13 cellular contexts compared by ENCODE assay signal in genomic region chr7:116628971-116629586, GRCh38. TPM values are rescaled to one million over a fixed set of nuclear protein-coding genes. Genes with fewer than 3 reads are reported as not detected.
DNase-seq lines count a peak whose midpoint lies in the region; ATAC-seq and TF ChIP-seq lines count a peak whose summit lies in the region.
"Had no signal": no experiment of that assay in that cellular context is flagged by ENCODE, and none has a peak within 500 bp of the region (broad histone marks: within the 10 kb centered on the region; RNA-seq: fewer than 3 reads in every experiment).

No MANE protein-coding gene starts in this region.

- TF ChIP-seq CTCF in heart left ventricle (IDR thresholded peaks at IDR 0.05) (no peak), osteoblast (IDR thresholded peaks at IDR 0.05; ENCODE audit: extremely low read depth, low read depth, low read length) (no peak)

- peaks cover 37% of the 10 kb centered on the region for H3K4me1 ChIP-seq in ACC112 (ENCODE audit: control insufficient read depth, insufficient read depth, low read length, unreplicated experiment)
- peaks cover 0 to 13% (median 0%) of the 10 kb centered on the region in 12 donors for H3K4me1 ChIP-seq in heart left ventricle
- H3K4me1 ChIP-seq in osteoblast (ENCODE audit: insufficient read depth, low read length), result peaks cover 33% of the 10 kb centered on the region

- H3K9me3 ChIP-seq in SK-N-MC (ENCODE audit: low read depth, low read length) (no peaks in the 10 kb centered on the region), heart left ventricle (no peaks in the 10 kb centered on the region), osteoblast (ENCODE audit: low read depth, low read length) (no peaks in the 10 kb centered on the region)
- H3K9me3 ChIP-seq: neutrophil had no signal

- intact Hi-C loops in heart left ventricle (cut with DNase I), result no loop called here

- no peaks in the 10 kb centered on the region for H4K20me1 ChIP-seq in osteoblast (ENCODE audit: insufficient read depth, low read length)

- H2AFZ ChIP-seq in ACC112 (ENCODE audit: low read length, unreplicated experiment), result no peak overlapping the region
- H2AFZ ChIP-seq in osteoblast (ENCODE audit: low read length), result peak overlapping the region; percentile 80

- H3K27me3 ChIP-seq in ACC112 (ENCODE audit: insufficient read depth, low read length), result 0 out of 2 replicates have a peak, but pooled peaks cover 5% of the 10 kb centered on the region
- no peaks in the 10 kb centered on the region for H3K27me3 ChIP-seq in heart left ventricle
- H3K27me3 ChIP-seq in osteoblast (ENCODE audit: insufficient read depth, low read length), result peaks cover 6% of the 10 kb centered on the region
- H3K27me3 ChIP-seq: neutrophil had no signal

- no peaks in the 10 kb centered on the region for H3K4me1 Mint-ChIP-seq in effector memory CD8-positive, alpha-beta T cell (ENCODE audit: low read depth in 2 of 2)
- H3K4me1 Mint-ChIP-seq: T-cell had no signal

- no peak overlapping the region for H3K4me3 ChIP-seq in ACC112 (ENCODE audit: low read depth, low read length)
- H3K4me3 ChIP-seq in SK-N-MC, result no peak overlapping the region
- H3K4me3 ChIP-seq in heart left ventricle, result no peak overlapping the region
- no peak overlapping the region for H3K4me3 ChIP-seq in osteoblast (ENCODE audit: insufficient read depth, low read length)

- 15 to 25% (median 19%) methylated on average over 3 of the region's 3 CpGs for WGBS in heart left ventricle, 4 donors

- no peaks in the 10 kb centered on the region for H3K36me3 Mint-ChIP-seq in effector memory CD8-positive, alpha-beta T cell (ENCODE audit: insufficient read depth)
- H3K36me3 Mint-ChIP-seq: activated CD8-positive, alpha-beta memory T cell treated with anti-CD3 and anti-CD28 coated beads, Interleukin-2, amount 10 ng/mL, durations not matched to agents 7 days and 5 days; T-cell had no signal

- ATAC-seq in heart left ventricle, result peak; percentile 72 to 83 (median 74)
- no peak for ATAC-seq in HG02870 (IDR thresholded peaks at IDR 0.05; ENCODE audit: unreplicated experiment)
- ATAC-seq in effector memory CD8-positive, alpha-beta T cell (replicated peaks), result no peak
- ATAC-seq: activated CD8-positive, alpha-beta memory T cell treated with anti-CD3 and anti-CD28 coated beads, Interleukin-2, amount 10 ng/mL, durations not matched to agents 7 days and 5 days; T-cell had no signal

- H3K4me2 ChIP-seq in osteoblast (ENCODE audit: insufficient read depth, low read length), result peak overlapping the region; percentile 61

- TF ChIP-seq POLR2A in heart left ventricle (IDR thresholded peaks at IDR 0.05), result no peak

- H3K9me3 Mint-ChIP-seq in effector memory CD8-positive, alpha-beta T cell, result no peaks in the 10 kb centered on the region
- H3K9me3 Mint-ChIP-seq: T-cell had no signal

- H3K27ac Mint-ChIP-seq in effector memory CD8-positive, alpha-beta T cell, result no peak overlapping the region
- H3K27ac Mint-ChIP-seq: activated CD8-positive, alpha-beta memory T cell treated with anti-CD3 and anti-CD28 coated beads, Interleukin-2, amount 10 ng/mL, durations not matched to agents 7 days and 5 days; T-cell had no signal

- peaks cover 21 to 25% of the 10 kb centered on the region in 2 donors for H3K27me3 Mint-ChIP-seq in effector memory CD8-positive, alpha-beta T cell

- DNase-seq in SK-N-MC (ENCODE audit: low read depth, low spot score), result no peak
- DNase-seq in heart left ventricle, result peak in 2 of 5 donors; percentile 30 to 38
- no peak for DNase-seq in osteoblast (ENCODE audit: insufficient read length, low spot score, missing footprints)
- DNase-seq in nucleus accumbens (lab: John Stamatoyannopoulos, UW), result no peak
- DNase-seq in C1 segment of cervical spinal cord (lab: John Stamatoyannopoulos, UW), result no peak
- DNase-seq in effector memory CD8-positive, alpha-beta T cell, result no peak
- DNase-seq: activated CD8-positive, alpha-beta memory T cell treated with anti-CD3 and anti-CD28 coated beads, Interleukin-2, amount 10 ng/mL, durations not matched to agents 7 days and 5 days; AML-193; NCI-H446; T-cell had no signal

- H3K36me3 ChIP-seq in ACC112 (ENCODE audit: insufficient read depth, low read length) (no peaks in the 10 kb centered on the region), SK-N-MC (ENCODE audit: insufficient read depth, low read length) (no peaks in the 10 kb centered on the region), heart left ventricle (no peaks in the 10 kb centered on the region), osteoblast (ENCODE audit: insufficient read depth, low read length) (no peaks in the 10 kb centered on the region)
- H3K36me3 ChIP-seq: neutrophil had no signal

- no peaks in the 10 kb centered on the region for H3K79me2 ChIP-seq in ACC112 (ENCODE audit: control insufficient read depth, insufficient read depth, low read length, unreplicated experiment)
- no peaks in the 10 kb centered on the region for H3K79me2 ChIP-seq in osteoblast (ENCODE audit: insufficient read depth, low read length)

- H3K27ac ChIP-seq in ACC112 (ENCODE audit: low read depth, low read length) (peak overlapping the region; percentile 45), SK-N-MC (peak overlapping the region; percentile 30; the same call in 1 of the 2 replicates), heart left ventricle (peak overlapping the region in 11 of 12 donors; percentile 29 to 78 (median 62)), osteoblast (ENCODE audit: low read depth, low read length) (peak overlapping the region; percentile 77)
- H3K27ac ChIP-seq: neutrophil had no signal

- no peak overlapping the region for H3K4me3 Mint-ChIP-seq in effector memory CD8-positive, alpha-beta T cell
- H3K4me3 Mint-ChIP-seq: activated CD8-positive, alpha-beta memory T cell treated with anti-CD3 and anti-CD28 coated beads, Interleukin-2, amount 10 ng/mL, durations not matched to agents 7 days and 5 days; T-cell had no signal

- H3K9ac ChIP-seq in SK-N-MC (ENCODE audit: insufficient read length), result no peak overlapping the region

RNA-seq across cellular contexts. Expression of gene MET, which starts 42.9 kb away (rescaled TPM):
- total RNA-seq in heart left ventricle (10 to 100 TPM; 11.1 to 29.7 (median 16.4) TPM), osteoblast (55.0 and 61.9 TPM in 2 replicates)
- polyA plus RNA-seq in heart left ventricle, result 10 to 100 TPM in 1 of 2 donors, 1 to 10 TPM in 1; 2.4 to 11.9 TPM

Comparison
In these comparisons a context has a peak if more than half of its experiments do, and no peak if none do; other contexts are left out.
1. ATAC-seq: peak in heart left ventricle (4 of 4); none in HG02870 (single experiment) and effector memory CD8-positive, alpha-beta T cell (single experiment).
2. Peak in every context shown above with its lines, with median percentiles within 50 percentile points of each other: H3K27ac ChIP-seq.